Comparison of ENCODE assay signal across 23 cellular contexts in the genomic region with DNA sequence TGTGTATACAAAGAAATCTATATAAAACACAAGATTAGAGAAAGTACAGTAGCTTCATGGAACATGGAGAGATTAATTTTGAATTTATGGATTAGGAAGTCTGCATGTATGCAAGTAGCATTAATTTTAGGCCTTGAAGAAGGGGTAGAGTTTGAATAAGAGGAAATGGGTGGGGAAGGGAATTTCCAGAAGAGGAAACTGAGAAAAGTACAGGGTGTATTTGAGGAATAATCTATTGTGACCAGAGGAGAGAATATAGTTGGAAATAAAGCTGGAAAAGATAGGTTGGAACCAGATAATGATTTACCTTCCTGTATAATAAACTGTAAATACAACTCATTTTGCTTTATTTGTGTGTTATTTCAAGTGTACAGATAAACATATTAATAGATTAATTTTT. TPM values are rescaled to one million over a fixed set of nuclear protein-coding genes. Genes with fewer than 3 reads are reported as not detected.
A peak's percentile ranks its signal among the peaks of the same experiment; 100 is the strongest.
DNase-seq lines count a peak whose midpoint lies in the region; ATAC-seq and TF ChIP-seq lines count a peak whose summit lies in the region.
"Had no signal": no experiment of that assay in that cellular context is flagged by ENCODE, and none has a peak within 500 bp of the region (broad histone marks: within the 10 kb centered on the region; RNA-seq: fewer than 3 reads in every experiment).

No MANE protein-coding gene starts in this region.

- peaks cover 0 to 32% (median 5%) of the 10 kb centered on the region in 4 donors for H3K4me1 ChIP-seq in sigmoid colon
- H3K4me1 ChIP-seq: BLaER1 had no signal

- TF ChIP-seq POLR2A in sigmoid colon (IDR thresholded peaks at IDR 0.05), result no peak

- H3K9me3 ChIP-seq in T-helper 17 cell (ENCODE audit: control insufficient read depth, low read length, poor library complexity, severe bottlenecking) (no peaks in the 10 kb centered on the region), neural cell (ENCODE audit: low read length) (no peaks in the 10 kb centered on the region), sigmoid colon (no peaks in the 10 kb centered on the region)
- H3K9me3 ChIP-seq: BLaER1 had no signal

- H3K4me2 ChIP-seq in neural cell (ENCODE audit: low read length), result no peak overlapping the region
- H3K4me2 ChIP-seq: BLaER1, KMS-11 had no signal

- H3K4me3 Mint-ChIP-seq in Calu3 (ENCODE audit: low read depth, unreplicated experiment) (no peak overlapping the region), T-helper 17 cell (no peak overlapping the region), endothelial cell (ENCODE audit: unreplicated experiment) (no peak overlapping the region)
- H3K4me3 Mint-ChIP-seq: CD8-positive, alpha-beta T cell had no signal

- H3K36me3 ChIP-seq in neural cell (ENCODE audit: insufficient read depth, low read length) (no peaks in the 10 kb centered on the region), sigmoid colon (no peaks in the 10 kb centered on the region)

- no peaks in the 10 kb centered on the region for H3K9me2 ChIP-seq in neural cell (ENCODE audit: insufficient read depth, low read length)

- H3K79me2 ChIP-seq in neural cell (replicated peaks; ENCODE audit: insufficient read depth, low read length), result no peaks in the 10 kb centered on the region

- no peaks in the 10 kb centered on the region for H3K36me3 Mint-ChIP-seq in Calu3 (ENCODE audit: insufficient read depth, unreplicated experiment)
- H3K36me3 Mint-ChIP-seq in T-helper 17 cell (ENCODE audit: low read depth), result peaks cover 4% of the 10 kb centered on the region
- H3K36me3 Mint-ChIP-seq in endothelial cell (ENCODE audit: low read depth, unreplicated experiment), result no peaks in the 10 kb centered on the region

- no peak overlapping the region for H2AFZ ChIP-seq in neural cell (ENCODE audit: low read depth, low read length)

- H3K9ac ChIP-seq in neural cell (ENCODE audit: low read length), result no peak overlapping the region
- H3K9ac ChIP-seq: BLaER1, KMS-11 had no signal

- H3F3A ChIP-seq in neural cell (ENCODE audit: insufficient read depth, low read length, poor library complexity, severe bottlenecking), result no peaks in the 10 kb centered on the region

- H3K27ac Mint-ChIP-seq in Calu3 (ENCODE audit: unreplicated experiment), result peak overlapping the region; percentile 46
- peak overlapping the region; percentile 21 for H3K27ac Mint-ChIP-seq in T-helper 17 cell
- peak overlapping the region; percentile 90 for H3K27ac Mint-ChIP-seq in endothelial cell (ENCODE audit: unreplicated experiment)
- H3K27ac Mint-ChIP-seq: CD8-positive, alpha-beta T cell had no signal

- DNase-seq in Calu3, result no peak
- DNase-seq in T-helper 17 cell, result no peak
- no peak for DNase-seq in endothelial cell (ENCODE audit: low spot score)
- no peak for DNase-seq in sigmoid colon
- DNase-seq in NCI-H82 treated with DMSO at 0.1 percent for 48 hours (lab: John Stamatoyannopoulos, UW; ENCODE audit: unreplicated experiment), result no peak
- no peak for DNase-seq in activated CD8-positive, alpha-beta memory T cell treated with anti-CD3 and anti-CD28 coated beads, Interleukin-2, amount 50 U/mL, for 4 hours
- DNase-seq in NCI-H1417 treated with DMSO at 0.1 percent for 48 hours (lab: John Stamatoyannopoulos, UW), result no peak
- DNase-seq: CD8-positive, alpha-beta T cell; DMS153; GOT3; IMR-90; NCI-H1105; NCI-H2029 treated with DMSO at 0.1 percent for 48 hours; NCI-H226; NCI-H510A treated with DMSO at 0.1 percent for 48 hours; NCI-H748 treated with DMSO at 0.1 percent for 48 hours; NK-92 treated with Interleukin-12 subunit alpha and Interleukin-12 subunit beta, amount 100 ng/mL, for 24 hours; SIG-M5 had no signal

- H3K27ac ChIP-seq in neural cell (ENCODE audit: low read length) (peak overlapping the region; percentile 26), sigmoid colon (no peak overlapping the region)
- H3K27ac ChIP-seq: BLaER1, KMS-11 had no signal

- H3K27me3 ChIP-seq in neural cell (ENCODE audit: insufficient read depth, low read depth, low read length) (no peaks in the 10 kb centered on the region), sigmoid colon (no peaks in the 10 kb centered on the region)
- H3K27me3 ChIP-seq: BLaER1 had no signal

- H4K20me1 ChIP-seq in neural cell (ENCODE audit: insufficient read depth), result no peaks in the 10 kb centered on the region
- H4K20me1 ChIP-seq: BLaER1 had no signal

- H3K9me3 Mint-ChIP-seq in Calu3 (ENCODE audit: low read depth, unreplicated experiment) (no peaks in the 10 kb centered on the region), endothelial cell (ENCODE audit: unreplicated experiment) (no peaks in the 10 kb centered on the region)
- H3K9me3 Mint-ChIP-seq: CD8-positive, alpha-beta T cell had no signal

- ATAC-seq in T-helper 17 cell, result no peak
- ATAC-seq: CD8-positive, alpha-beta T cell; HCT116; Panc1 had no signal

- H3K27me3 Mint-ChIP-seq in Calu3 (ENCODE audit: unreplicated experiment) (no peaks in the 10 kb centered on the region), T-helper 17 cell (no peaks in the 10 kb centered on the region), endothelial cell (ENCODE audit: unreplicated experiment) (no peaks in the 10 kb centered on the region)

- TF ChIP-seq EP300 in neural cell (conservative IDR thresholded peaks at IDR 0.05; ENCODE audit: poor library complexity, severe bottlenecking) (no peak), sigmoid colon (IDR thresholded peaks at IDR 0.05) (no peak)

- TF ChIP-seq CTCF in Calu3 (IDR thresholded peaks at IDR 0.05; ENCODE audit: unreplicated experiment) (no peak), endothelial cell (IDR thresholded peaks at IDR 0.05; ENCODE audit: unreplicated experiment) (no peak), neural cell (IDR thresholded peaks at IDR 0.05; ENCODE audit: poor library complexity, severe bottlenecking) (no peak), sigmoid colon (IDR thresholded peaks at IDR 0.05) (no peak)

- intact Hi-C loops in Calu3 (cut with micrococcal nuclease; ENCODE audit: unreplicated experiment) (no loop called here), sigmoid colon (cut with DNase I) (no loop called here)

- H3K4me3 ChIP-seq in neural cell (ENCODE audit: low read length) (peak overlapping the region; percentile 11), sigmoid colon (no peak overlapping the region)
- H3K4me3 ChIP-seq: BLaER1 had no signal

- H3K4me1 Mint-ChIP-seq in Calu3 (ENCODE audit: low read depth, unreplicated experiment), result peaks cover 35% of the 10 kb centered on the region
- peaks cover 11% of the 10 kb centered on the region for H3K4me1 Mint-ChIP-seq in T-helper 17 cell
- H3K4me1 Mint-ChIP-seq in endothelial cell (ENCODE audit: unreplicated experiment), result peaks cover 27% of the 10 kb centered on the region

- no peak for TF ChIP-seq RAD21 in neural cell (conservative IDR thresholded peaks at IDR 0.05)

- BruUV-seq in Calu3 (replicated peaks; lab: Mats Ljungman, UMichigan), result no TSS peak

- CTCF ChIA-PET in Calu3 (lab: Charles Lee), result no interaction called here

TF ChIP-seq in neural cell, 6 proteins besides CTCF, POLR2A, EP300 and RAD21:
- no peak for TF ChIP-seq POLR2AphosphoS5 (IDR thresholded peaks at IDR 0.05)
- TF ChIP-seq TAF1 (IDR thresholded peaks at IDR 0.05; ENCODE audit: low read depth), result no peak
- TF ChIP-seq EZH2 (IDR thresholded peaks at IDR 0.05; ENCODE audit: borderline replicate concordance, insufficient read depth, low read length, poor library complexity, severe bottlenecking), result no peak
- TF ChIP-seq, protein P1, sequence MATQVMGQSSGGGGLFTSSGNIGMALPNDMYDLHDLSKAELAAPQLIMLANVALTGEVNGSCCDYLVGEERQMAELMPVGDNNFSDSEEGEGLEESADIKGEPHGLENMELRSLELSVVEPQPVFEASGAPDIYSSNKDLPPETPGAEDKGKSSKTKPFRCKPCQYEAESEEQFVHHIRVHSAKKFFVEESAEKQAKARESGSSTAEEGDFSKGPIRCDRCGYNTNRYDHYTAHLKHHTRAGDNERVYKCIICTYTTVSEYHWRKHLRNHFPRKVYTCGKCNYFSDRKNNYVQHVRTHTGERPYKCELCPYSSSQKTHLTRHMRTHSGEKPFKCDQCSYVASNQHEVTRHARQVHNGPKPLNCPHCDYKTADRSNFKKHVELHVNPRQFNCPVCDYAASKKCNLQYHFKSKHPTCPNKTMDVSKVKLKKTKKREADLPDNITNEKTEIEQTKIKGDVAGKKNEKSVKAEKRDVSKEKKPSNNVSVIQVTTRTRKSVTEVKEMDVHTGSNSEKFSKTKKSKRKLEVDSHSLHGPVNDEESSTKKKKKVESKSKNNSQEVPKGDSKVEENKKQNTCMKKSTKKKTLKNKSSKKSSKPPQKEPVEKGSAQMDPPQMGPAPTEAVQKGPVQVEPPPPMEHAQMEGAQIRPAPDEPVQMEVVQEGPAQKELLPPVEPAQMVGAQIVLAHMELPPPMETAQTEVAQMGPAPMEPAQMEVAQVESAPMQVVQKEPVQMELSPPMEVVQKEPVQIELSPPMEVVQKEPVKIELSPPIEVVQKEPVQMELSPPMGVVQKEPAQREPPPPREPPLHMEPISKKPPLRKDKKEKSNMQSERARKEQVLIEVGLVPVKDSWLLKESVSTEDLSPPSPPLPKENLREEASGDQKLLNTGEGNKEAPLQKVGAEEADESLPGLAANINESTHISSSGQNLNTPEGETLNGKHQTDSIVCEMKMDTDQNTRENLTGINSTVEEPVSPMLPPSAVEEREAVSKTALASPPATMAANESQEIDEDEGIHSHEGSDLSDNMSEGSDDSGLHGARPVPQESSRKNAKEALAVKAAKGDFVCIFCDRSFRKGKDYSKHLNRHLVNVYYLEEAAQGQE (IDR thresholded peaks at IDR 0.05; ENCODE audit: borderline replicate concordance), result no peak
- no peak for TF ChIP-seq MXI1 (conservative IDR thresholded peaks at IDR 0.05; ENCODE audit: poor library complexity, severe bottlenecking)
- TF ChIP-seq SMC3 (conservative IDR thresholded peaks at IDR 0.05; ENCODE audit: poor library complexity), result no peak

RNA-seq across cellular contexts. Expression of a gene that starts 53.6 kb away (rescaled TPM):
- total RNA-seq in Calu3 (2022) (22.8 and 25.9 TPM in 2 replicates), T-helper 17 cell (10 to 100 TPM; 17.4 to 18.2 TPM), endothelial cell (ENCODE audit: unreplicated experiment) (29.3 TPM), sigmoid colon (10 to 100 TPM; 18.9 to 27.7 (median 19.7) TPM)
- polyA plus RNA-seq in neural cell (21.6 and 26.2 TPM in 2 replicates), sigmoid colon (10 to 100 TPM; 11.3 to 16.8 (median 15.0) TPM)
- polyA minus RNA-seq in neural cell, result 40.7 and 54.4 TPM in 2 replicates

RNA-seq across cellular contexts. Expression of a gene that starts 53.8 kb away (rescaled TPM):
- total RNA-seq in Calu3 (2022), result 16.4 and 20.2 TPM in 2 replicates
- total RNA-seq in T-helper 17 cell, result 10 to 100 TPM; 16.0 to 19.6 TPM
- total RNA-seq in endothelial cell (ENCODE audit: unreplicated experiment), result 28.8 TPM
- polyA plus RNA-seq in neural cell, result 13.6 and 23.5 TPM in 2 replicates
- 27.3 and 31.0 TPM in 2 replicates for polyA minus RNA-seq in neural cell
- 10 to 100 TPM; 12.3 to 20.8 (median 14.0) TPM for total RNA-seq in sigmoid colon
- 10 to 100 TPM in 2 of 3 donors, 1 to 10 TPM in 1; 4.2 to 13.6 (median 11.5) TPM for polyA plus RNA-seq in sigmoid colon

Comparison
In these comparisons a context has a peak if more than half of its experiments do, and no peak if none do; other contexts are left out.
1. H3K27ac Mint-ChIP-seq: peak in every context shown above with its lines; median percentile 90 in endothelial cell; 46 in Calu3; 21 in T-helper 17 cell.